Comparison of ENCODE assay signal across 1 cellular context in genomic region chr3:157136647-157137387, GRCh38.
TF ChIP-seq lines count a peak whose summit lies in the region.

No MANE protein-coding gene starts in this region.

TF ChIP-seq in HepG2, 621 proteins besides CTCF, POLR2A, EP300 and RAD21 (continued from another document and continues in another):
- TF ChIP-seq ZBTB40 (IDR thresholded peaks at IDR 0.05) = no peak
- peak; percentile 74; the same call in 1 of the 2 replicates for TF ChIP-seq ZBTB40 (CRISPR knock-in tag; IDR thresholded peaks at IDR 0.05)
- TF ChIP-seq ZNF484 (CRISPR knock-in tag; IDR thresholded peaks at IDR 0.05; ENCODE audit: borderline replicate concordance, low read depth) = no peak
- peak; percentile 72; the same call in 1 of the 2 replicates for TF ChIP-seq CREB3 (CRISPR knock-in tag; IDR thresholded peaks at IDR 0.05)
- no peak for TF ChIP-seq SAFB2 (CRISPR knock-in tag; IDR thresholded peaks at IDR 0.05; ENCODE audit: borderline replicate concordance, low read depth)
- TF ChIP-seq HNF1A (IDR thresholded peaks at IDR 0.05; ENCODE audit: low read depth) = no peak; the same call in 1 of the 2 replicates
- TF ChIP-seq HNF1A (CRISPR knock-in tag; IDR thresholded peaks at IDR 0.05; ENCODE audit: borderline replicate concordance) = peak; percentile 62; the same call in 1 of the 2 replicates
- TF ChIP-seq MYC (CRISPR knock-in tag; IDR thresholded peaks at IDR 0.05; ENCODE audit: borderline replicate concordance) = peak; percentile 95; the same call in 1 of the 2 replicates
- no peak for TF ChIP-seq KAT2B (IDR thresholded peaks at IDR 0.05; ENCODE audit: borderline replicate concordance, low read depth, low read length)
- TF ChIP-seq ZNF577 (CRISPR knock-in tag; IDR thresholded peaks at IDR 0.05; ENCODE audit: borderline replicate concordance, low read depth) = no peak
- TF ChIP-seq BCL6 (CRISPR knock-in tag; IDR thresholded peaks at IDR 0.05) = no peak; the same call in none of the 2 replicates
- no peak for TF ChIP-seq MTF1 (CRISPR knock-in tag; IDR thresholded peaks at IDR 0.05)
- no peak for TF ChIP-seq GMEB2 (CRISPR knock-in tag; IDR thresholded peaks at IDR 0.05; ENCODE audit: low read depth)
- peak; percentile 81; the same call in 1 of the 2 replicates for TF ChIP-seq IRF2 (CRISPR knock-in tag; IDR thresholded peaks at IDR 0.05)
- 0 out of 2 replicates have a peak, but pooled peaks have one; percentile 34 for TF ChIP-seq TFDP2 (CRISPR knock-in tag; IDR thresholded peaks at IDR 0.05)
- TF ChIP-seq HNF4A (CRISPR knock-in tag; IDR thresholded peaks at IDR 0.05) = peak; percentile 97
- TF ChIP-seq ZFP36 (IDR thresholded peaks at IDR 0.05; ENCODE audit: borderline replicate concordance, low read depth, low read length, partially characterized antibody) = no peak
- TF ChIP-seq RERE (CRISPR knock-in tag; IDR thresholded peaks at IDR 0.05; ENCODE audit: low read depth) = peak; percentile 55
